In the genomic region with DNA sequence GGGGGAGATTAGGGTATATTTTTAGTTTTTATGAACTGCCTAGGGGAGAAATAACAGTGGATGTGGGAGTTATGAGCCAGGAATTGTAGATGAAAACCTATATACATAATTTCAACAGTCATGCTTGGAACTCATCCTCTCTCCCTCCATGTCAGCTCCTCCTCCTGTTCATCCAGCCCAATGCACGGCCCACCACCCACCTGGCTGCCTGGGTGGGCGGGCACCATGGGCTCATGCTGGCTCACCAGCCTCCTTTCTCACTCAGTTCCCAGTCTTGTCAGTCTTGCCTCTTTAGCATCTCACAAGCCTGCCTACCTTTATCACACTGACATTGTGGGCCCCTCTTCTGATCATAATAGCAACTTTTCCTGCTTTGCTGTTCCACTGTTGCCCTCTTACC, we compare ENCODE assay signal across 35 cellular contexts.
DNase-seq lines count a peak whose midpoint lies in the region; ATAC-seq and TF ChIP-seq lines count a peak whose summit lies in the region.
"Had no signal": no experiment of that assay in that cellular context is flagged by ENCODE, and none has a peak within 500 bp of the region (broad histone marks: within the 10 kb centered on the region; RNA-seq: fewer than 3 reads in every experiment).

No MANE protein-coding gene starts in this region.

- H2BK120ac ChIP-seq in mesenchymal stem cell (ENCODE audit: low read depth, low read length) (no peak overlapping the region), neuronal stem cell (ENCODE audit: low read depth, low read length) (no peak overlapping the region)

- DNase-seq in endothelial cell (ENCODE audit: low spot score) (no peak), mesenchymal stem cell (no peak), neuronal stem cell (ENCODE audit: low spot score) (no peak), foreskin keratinocyte (no peak), ovary (no peak), middle frontal gyrus (ENCODE audit: extremely low spot score, low spot score) (no peak)
- DNase-seq: 8988T; ACHN; AML-193; BE2C; C1 segment of cervical spinal cord; Caco-2; Calu3; CD4-positive, alpha-beta memory T cell; CD4-positive, alpha-beta T cell; CD4-positive, CD25-positive, alpha-beta regulatory T cell; CD8-positive, alpha-beta memory T cell; CD8-positive, alpha-beta T cell; COR-L47; DMS 273 treated with DMSO at 0.1 percent for 48 hours; DMS153; DMS53; DMS79; DMS79 treated with DMSO at 0.1 percent for 48 hours; DND-41; EL had no signal

- no peak overlapping the region for H3K27ac Mint-ChIP-seq in endothelial cell (ENCODE audit: unreplicated experiment)
- H3K27ac Mint-ChIP-seq: B cell; CD4-positive, alpha-beta T cell; CD4-positive, CD25-positive, alpha-beta regulatory T cell; CD8-positive, alpha-beta memory T cell; CD8-positive, alpha-beta T cell had no signal

- H3K4me1 ChIP-seq in HEK293 (ENCODE audit: control insufficient read depth, insufficient read depth, low read length): no peaks in the 10 kb centered on the region
- H3K4me1 ChIP-seq in mesenchymal stem cell (ENCODE audit: control insufficient read depth, insufficient read depth, low read depth, low read length): no peaks in the 10 kb centered on the region
- H3K4me1 ChIP-seq in neuronal stem cell (ENCODE audit: control insufficient read depth in 2 of 2, insufficient read depth in 1 of 2, low read depth in 1 of 2, low read length in 2 of 2): peaks cover 0 to 7% of the 10 kb centered on the region in 2 donors
- H3K4me1 ChIP-seq in foreskin keratinocyte: no peaks in the 10 kb centered on the region
- no peaks in the 10 kb centered on the region for H3K4me1 ChIP-seq in ovary (ENCODE audit: insufficient read depth)
- H3K4me1 ChIP-seq: A549, BE2C, BLaER1, Caco-2 had no signal

- H2BK5ac ChIP-seq in mesenchymal stem cell (ENCODE audit: low read depth, low read length, poor library complexity, severe bottlenecking): no peak overlapping the region
- no peak overlapping the region for H2BK5ac ChIP-seq in neuronal stem cell (ENCODE audit: low read length)

- H3K36me3 ChIP-seq in HEK293 (ENCODE audit: control insufficient read depth in 2 of 2, insufficient read depth in 1 of 2, low read length in 2 of 2): no peaks in the 10 kb centered on the region
- H3K36me3 ChIP-seq in mesenchymal stem cell (ENCODE audit: control insufficient read depth in 1 of 2, insufficient read depth in 2 of 2, low read depth in 1 of 2, low read length in 2 of 2): peaks cover 0 to 15% of the 10 kb centered on the region in 2 experiments
- no peaks in the 10 kb centered on the region for H3K36me3 ChIP-seq in neuronal stem cell (replicated peaks in 1 of 2; ENCODE audit: control insufficient read depth in 2 of 2, insufficient read depth in 2 of 2, low read length in 2 of 2)
- H3K36me3 ChIP-seq in ovary: no peaks in the 10 kb centered on the region
- H3K36me3 ChIP-seq: BE2C, BLaER1 had no signal

- no peak overlapping the region for H3K18ac ChIP-seq in mesenchymal stem cell (ENCODE audit: low read depth in 1 of 2, low read length in 2 of 2)
- H3K18ac ChIP-seq in neuronal stem cell (ENCODE audit: low read length): peak overlapping the region; percentile 29

- no peak overlapping the region for H3K14ac ChIP-seq in mesenchymal stem cell (ENCODE audit: low read length in 2 of 2)
- no peak overlapping the region for H3K14ac ChIP-seq in neuronal stem cell (ENCODE audit: low read length)

- H4K91ac ChIP-seq in mesenchymal stem cell (ENCODE audit: low read length) (no peak overlapping the region), neuronal stem cell (ENCODE audit: low read depth, low read length, poor library complexity) (no peak overlapping the region)

- H3K4me3 ChIP-seq in HEK293 (ENCODE audit: low read depth, low read length): no peak overlapping the region
- no peak overlapping the region for H3K4me3 ChIP-seq in mesenchymal stem cell (ENCODE audit: insufficient read depth in 1 of 2, low read depth in 1 of 2, low read length in 2 of 2)
- H3K4me3 ChIP-seq in neuronal stem cell (ENCODE audit: low read length in 2 of 2): no peak overlapping the region
- H3K4me3 ChIP-seq in ovary: no peak overlapping the region
- H3K4me3 ChIP-seq: A549; BLaER1; BLaER1 treated with 17β-estradiol and CSF1 and Interleukin-3, amounts not matched to agents 10 nM and 100 nM had no signal

- H3K4me1 Mint-ChIP-seq in endothelial cell (ENCODE audit: unreplicated experiment): peaks cover 5% of the 10 kb centered on the region
- H3K4me1 Mint-ChIP-seq: B cell had no signal

- H3K23ac ChIP-seq in mesenchymal stem cell (ENCODE audit: low read length in 2 of 2) (no peak overlapping the region), neuronal stem cell (ENCODE audit: low read depth, low read length, poor library complexity) (no peak overlapping the region)

- H2BK15ac ChIP-seq in mesenchymal stem cell (ENCODE audit: low read depth, poor library complexity, severe bottlenecking) (no peak overlapping the region), neuronal stem cell (ENCODE audit: low read length) (no peak overlapping the region)

- no peak overlapping the region for H2BK12ac ChIP-seq in mesenchymal stem cell (ENCODE audit: low read length in 2 of 2)
- no peak overlapping the region for H2BK12ac ChIP-seq in neuronal stem cell (ENCODE audit: low read length)

- no peaks in the 10 kb centered on the region for H3K9me3 ChIP-seq in HEK293 (ENCODE audit: control insufficient read depth, insufficient read depth, low read depth, low read length)
- H3K9me3 ChIP-seq in mesenchymal stem cell (ENCODE audit: control insufficient read depth, low read length): no peaks in the 10 kb centered on the region
- H3K9me3 ChIP-seq in neuronal stem cell (replicated peaks in 1 of 2; ENCODE audit: control insufficient read depth in 2 of 2, insufficient read depth in 1 of 2, low read depth in 1 of 2, low read length in 2 of 2): peaks cover 0 to 10% of the 10 kb centered on the region in 2 donors
- H3K9me3 ChIP-seq in ovary: no peaks in the 10 kb centered on the region
- H3K9me3 ChIP-seq: A549, BE2C, BLaER1, Caco-2 had no signal

- TF ChIP-seq CTCF in HEK293 (tag by site-specific recombination; IDR thresholded peaks at IDR 0.05): no peak
- no peak for TF ChIP-seq CTCF in endothelial cell (IDR thresholded peaks at IDR 0.05; ENCODE audit: unreplicated experiment)
- TF ChIP-seq CTCF in foreskin keratinocyte (conservative IDR thresholded peaks at IDR 0.05): no peak
- TF ChIP-seq CTCF in ovary (IDR thresholded peaks at IDR 0.05): no peak

- H3K9me3 Mint-ChIP-seq in endothelial cell (ENCODE audit: unreplicated experiment): no peaks in the 10 kb centered on the region
- H3K9me3 Mint-ChIP-seq: CD4-positive, alpha-beta memory T cell; CD4-positive, alpha-beta T cell; CD8-positive, alpha-beta memory T cell; CD8-positive, alpha-beta T cell had no signal

- H2AK5ac ChIP-seq in mesenchymal stem cell (ENCODE audit: low read length, severe bottlenecking) (no peak overlapping the region), neuronal stem cell (ENCODE audit: low read depth, low read length) (no peak overlapping the region)

- POLR2A ChIA-PET in HEK293 (lab: Yijun Ruan, JAX): no interaction called here

- peaks cover 48% of the 10 kb centered on the region for H3K36me3 Mint-ChIP-seq in endothelial cell (ENCODE audit: low read depth, unreplicated experiment)

- H3K27ac ChIP-seq in HEK293 (ENCODE audit: extremely low read depth, low read depth, low read length): no peak overlapping the region
- no peak overlapping the region for H3K27ac ChIP-seq in mesenchymal stem cell (ENCODE audit: low read length, poor library complexity, severe bottlenecking)
- no peak overlapping the region for H3K27ac ChIP-seq in neuronal stem cell (replicated peaks; ENCODE audit: low read length)
- H3K27ac ChIP-seq in foreskin keratinocyte: no peak overlapping the region
- no peak overlapping the region for H3K27ac ChIP-seq in ovary
- H3K27ac ChIP-seq: 22Rv1; A549; BLaER1; BLaER1 treated with 17β-estradiol and CSF1 and Interleukin-3, amounts not matched to agents 10 nM and 100 nM; C4-2B had no signal

- intact Hi-C loops in ovary (cut with DNase I): no loop called here

- H4K8ac ChIP-seq in mesenchymal stem cell (ENCODE audit: low read length) (peak overlapping the region; percentile 35), neuronal stem cell (ENCODE audit: low read depth, low read length) (no peak overlapping the region)

- no peak overlapping the region for H3K4ac ChIP-seq in mesenchymal stem cell (ENCODE audit: low read depth in 1 of 2, low read length in 2 of 2)
- no peak overlapping the region for H3K4ac ChIP-seq in neuronal stem cell (ENCODE audit: low read length)

- no peaks in the 10 kb centered on the region for H3K27me3 ChIP-seq in mesenchymal stem cell (ENCODE audit: control insufficient read depth in 1 of 2, insufficient read depth in 1 of 2, low read length in 2 of 2)
- H3K27me3 ChIP-seq in neuronal stem cell (ENCODE audit: control insufficient read depth in 3 of 3, insufficient read depth in 3 of 3, low read depth in 1 of 3, low read length in 3 of 3): no peaks in the 10 kb centered on the region
- peaks cover 5% of the 10 kb centered on the region for H3K27me3 ChIP-seq in foreskin keratinocyte
- no peaks in the 10 kb centered on the region for H3K27me3 ChIP-seq in ovary
- H3K27me3 ChIP-seq: BE2C; BLaER1; BLaER1 treated with 17β-estradiol and CSF1 and Interleukin-3, amounts not matched to agents 10 nM and 100 nM had no signal

- no peak for TF ChIP-seq POLR2A in ovary (IDR thresholded peaks at IDR 0.05)

- H3K4me3 Mint-ChIP-seq in endothelial cell (ENCODE audit: unreplicated experiment): peak overlapping the region; percentile 29
- H3K4me3 Mint-ChIP-seq: B cell; CD14-positive monocyte; CD4-positive, alpha-beta memory T cell; CD4-positive, alpha-beta T cell; CD4-positive, CD25-positive, alpha-beta regulatory T cell; CD8-positive, alpha-beta memory T cell; CD8-positive, alpha-beta T cell had no signal

- H3K79me1 ChIP-seq in mesenchymal stem cell (replicated peaks; ENCODE audit: low read length, poor library complexity, severe bottlenecking) (peaks cover 1% of the 10 kb centered on the region), neuronal stem cell (ENCODE audit: low read depth, low read length) (no peaks in the 10 kb centered on the region)

- ATAC-seq in foreskin keratinocyte: no peak
- no peak for ATAC-seq in GM19397 (IDR thresholded peaks at IDR 0.05; ENCODE audit: unreplicated experiment)
- ATAC-seq: A549; CD8-positive, alpha-beta T cell had no signal

- CTCF ChIA-PET in HEK293 (lab: Yijun Ruan, JAX): no interaction called here

- no peak overlapping the region for H3K9ac ChIP-seq in mesenchymal stem cell (ENCODE audit: low read length)
- H3K9ac ChIP-seq in neuronal stem cell (ENCODE audit: low read depth, low read length, poor library complexity): no peak overlapping the region
- H3K9ac ChIP-seq: BLaER1; BLaER1 treated with 17β-estradiol and CSF1 and Interleukin-3, amounts not matched to agents 10 nM and 100 nM had no signal

- WGBS in mesenchymal stem cell: 92% methylated on average over 2 of the region's 2 CpGs
- no CpG with 5 or more reads among the region's 2 CpGs for WGBS in neuronal stem cell (ENCODE audit: extremely low coverage in 2 of 2, insufficient read length in 2 of 2, insufficient replicate concordance in 1 of 2), 2 donors
- WGBS in ovary, 3 donors: 90 to 94% (median 91%) methylated on average over 2 of the region's 2 CpGs

- no peak for TF ChIP-seq EP300 in ovary (IDR thresholded peaks at IDR 0.05)

- no peak overlapping the region for H3K4me2 ChIP-seq in mesenchymal stem cell (ENCODE audit: low read length, poor library complexity, severe bottlenecking)
- H3K4me2 ChIP-seq in neuronal stem cell (ENCODE audit: insufficient read depth, low read length, poor library complexity, severe bottlenecking): no peak overlapping the region
- H3K4me2 ChIP-seq: A549, BLaER1 had no signal

- peaks cover 13% of the 10 kb centered on the region for H3K27me3 Mint-ChIP-seq in endothelial cell (ENCODE audit: unreplicated experiment)
- H3K27me3 Mint-ChIP-seq: B cell; CD4-positive, alpha-beta memory T cell; CD4-positive, alpha-beta T cell; CD4-positive, CD25-positive, alpha-beta regulatory T cell had no signal

- H2AFZ ChIP-seq in mesenchymal stem cell (ENCODE audit: low read depth, low read length) (no peak overlapping the region), neuronal stem cell (ENCODE audit: low read length) (no peak overlapping the region)
